ENCODE assay signal across 9 cellular contexts in genomic region chr12:77999074-77999715, GRCh38.
A peak's percentile ranks its signal among the peaks of the same experiment; 100 is the strongest.
DNase-seq lines count a peak whose midpoint lies in the region; ATAC-seq and TF ChIP-seq lines count a peak whose summit lies in the region.
"Had no signal": no experiment of that assay in that cellular context is flagged by ENCODE, and none has a peak within 500 bp of the region (broad histone marks: within the 10 kb centered on the region; RNA-seq: fewer than 3 reads in every experiment).

No MANE protein-coding gene starts in this region.

- peaks cover 16 to 26% (median 25%) of the 10 kb centered on the region in 3 donors for H3K4me1 Mint-ChIP-seq in IgD-negative memory B cell

- no peak for TF ChIP-seq EP300 in suprapubic skin (IDR thresholded peaks at IDR 0.05)

- H3K27ac Mint-ChIP-seq in IgD-negative memory B cell, result peak overlapping the region; percentile 41 to 92 (median 47)

- WGBS in suprapubic skin, result 57% methylated on average over 4 of the region's 4 CpGs

- H3K9me3 Mint-ChIP-seq in IgD-negative memory B cell, result no peaks in the 10 kb centered on the region

- H3K27me3 ChIP-seq in suprapubic skin, result no peaks in the 10 kb centered on the region

- H3K36me3 Mint-ChIP-seq in IgD-negative memory B cell, result peaks cover 2% of the 10 kb centered on the region

- TF ChIP-seq CTCF in mucosa of descending colon (IDR thresholded peaks at IDR 0.05) (no peak), suprapubic skin (IDR thresholded peaks at IDR 0.05) (no peak)

- H3K9me3 ChIP-seq in mucosa of descending colon, result no peaks in the 10 kb centered on the region
- no peaks in the 10 kb centered on the region for H3K9me3 ChIP-seq in suprapubic skin

- H3K36me3 ChIP-seq in mucosa of descending colon (ENCODE audit: low read depth) (no peaks in the 10 kb centered on the region), suprapubic skin (no peaks in the 10 kb centered on the region)

- DNase-seq in mucosa of descending colon (no peak), islet precursor cell (no peak), T1000 (lab: John Stamatoyannopoulos, UW) (no peak), suprapubic skin (ENCODE audit: low spot score in 2 of 2) (no peak)
- DNase-seq in activated effector memory CD4-positive, alpha-beta T cell treated with anti-CD3 and anti-CD28 coated beads, Interleukin-2, amount 50 U/mL, for 16 hours, result no peak
- DNase-seq: activated CD4-positive, alpha-beta T cell treated with anti-CD3 and anti-CD28 coated beads, Interleukin-2, amount 50 U/mL, for 1 hour had no signal

- H3K4me1 ChIP-seq in mucosa of descending colon (ENCODE audit: low read depth) (peaks cover 6% of the 10 kb centered on the region), suprapubic skin (no peaks in the 10 kb centered on the region)

- H3K4me3 Mint-ChIP-seq in IgD-negative memory B cell, result peak overlapping the region; percentile 53 to 90 (median 78)

- intact Hi-C loops in mucosa of descending colon (cut with DNase I, micrococcal nuclease), result no loop called here

- H3K27me3 Mint-ChIP-seq in IgD-negative memory B cell, result no peaks in the 10 kb centered on the region

- no peak overlapping the region for H3K4me3 ChIP-seq in mucosa of descending colon
- H3K4me3 ChIP-seq in suprapubic skin, result no peak overlapping the region

- no peak for TF ChIP-seq POLR2A in suprapubic skin (IDR thresholded peaks at IDR 0.05)

- no peak overlapping the region for H3K27ac ChIP-seq in suprapubic skin

- ATAC-seq in GM18861 (IDR thresholded peaks at IDR 0.05; ENCODE audit: unreplicated experiment), result peak; percentile 72
- ATAC-seq in HG02623 (IDR thresholded peaks at IDR 0.05; ENCODE audit: unreplicated experiment), result peak; percentile 77
- ATAC-seq in mucosa of descending colon, result peak; percentile 81
